Comparison of ENCODE assay signal across 1 cellular context in genomic region chr12:2190896-2191533, GRCh38.
TF ChIP-seq lines count a peak whose summit lies in the region.

No MANE protein-coding gene starts in this region.

TF ChIP-seq in WTC11, 78 proteins besides CTCF, POLR2A, EP300 and RAD21 (continued from another document):
- TF ChIP-seq, protein P1, sequence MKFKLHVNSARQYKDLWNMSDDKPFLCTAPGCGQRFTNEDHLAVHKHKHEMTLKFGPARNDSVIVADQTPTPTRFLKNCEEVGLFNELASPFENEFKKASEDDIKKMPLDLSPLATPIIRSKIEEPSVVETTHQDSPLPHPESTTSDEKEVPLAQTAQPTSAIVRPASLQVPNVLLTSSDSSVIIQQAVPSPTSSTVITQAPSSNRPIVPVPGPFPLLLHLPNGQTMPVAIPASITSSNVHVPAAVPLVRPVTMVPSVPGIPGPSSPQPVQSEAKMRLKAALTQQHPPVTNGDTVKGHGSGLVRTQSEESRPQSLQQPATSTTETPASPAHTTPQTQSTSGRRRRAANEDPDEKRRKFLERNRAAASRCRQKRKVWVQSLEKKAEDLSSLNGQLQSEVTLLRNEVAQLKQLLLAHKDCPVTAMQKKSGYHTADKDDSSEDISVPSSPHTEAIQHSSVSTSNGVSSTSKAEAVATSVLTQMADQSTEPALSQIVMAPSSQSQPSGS (CRISPR knock-in tag; IDR thresholded peaks at IDR 0.05; ENCODE audit: borderline replicate concordance, low read depth), result no peak
- TF ChIP-seq ZNF423 (CRISPR knock-in tag; IDR thresholded peaks at IDR 0.05) (no peak), NR3C1 (CRISPR knock-in tag; conservative IDR thresholded peaks at IDR 0.05; ENCODE audit: low read depth) (no peak), FOXP1 (CRISPR knock-in tag; IDR thresholded peaks at IDR 0.05; ENCODE audit: borderline replicate concordance) (no peak), STAT6 (CRISPR knock-in tag; conservative IDR thresholded peaks at IDR 0.05; ENCODE audit: low read depth) (no peak), RORB (CRISPR knock-in tag; IDR thresholded peaks at IDR 0.05) (no peak), NFE2L1 (CRISPR knock-in tag; IDR thresholded peaks at IDR 0.05) (no peak), GRHL2 (CRISPR knock-in tag; IDR thresholded peaks at IDR 0.05; ENCODE audit: insufficient replicate concordance, severe bottlenecking) (no peak), SMAD4 (CRISPR knock-in tag; IDR thresholded peaks at IDR 0.05) (no peak), ZNF138 (CRISPR knock-in tag; conservative IDR thresholded peaks at IDR 0.05) (no peak), JAZF1 (CRISPR knock-in tag; IDR thresholded peaks at IDR 0.05) (no peak), ZNF317 (CRISPR knock-in tag; IDR thresholded peaks at IDR 0.05; ENCODE audit: borderline replicate concordance, low read depth) (no peak)
- TF ChIP-seq, protein P2, sequence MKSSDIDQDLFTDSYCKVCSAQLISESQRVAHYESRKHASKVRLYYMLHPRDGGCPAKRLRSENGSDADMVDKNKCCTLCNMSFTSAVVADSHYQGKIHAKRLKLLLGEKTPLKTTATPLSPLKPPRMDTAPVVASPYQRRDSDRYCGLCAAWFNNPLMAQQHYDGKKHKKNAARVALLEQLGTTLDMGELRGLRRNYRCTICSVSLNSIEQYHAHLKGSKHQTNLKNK (CRISPR knock-in tag; IDR thresholded peaks at IDR 0.05), result no peak
- TF ChIP-seq, protein P3, sequence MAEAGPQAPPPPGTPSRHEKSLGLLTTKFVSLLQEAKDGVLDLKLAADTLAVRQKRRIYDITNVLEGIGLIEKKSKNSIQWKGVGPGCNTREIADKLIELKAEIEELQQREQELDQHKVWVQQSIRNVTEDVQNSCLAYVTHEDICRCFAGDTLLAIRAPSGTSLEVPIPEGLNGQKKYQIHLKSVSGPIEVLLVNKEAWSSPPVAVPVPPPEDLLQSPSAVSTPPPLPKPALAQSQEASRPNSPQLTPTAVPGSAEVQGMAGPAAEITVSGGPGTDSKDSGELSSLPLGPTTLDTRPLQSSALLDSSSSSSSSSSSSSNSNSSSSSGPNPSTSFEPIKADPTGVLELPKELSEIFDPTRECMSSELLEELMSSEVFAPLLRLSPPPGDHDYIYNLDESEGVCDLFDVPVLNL (CRISPR knock-in tag; IDR thresholded peaks at IDR 0.05; ENCODE audit: borderline replicate concordance, low read depth), result no peak
